1 cellular context compared by ENCODE assay signal in the genomic region with DNA sequence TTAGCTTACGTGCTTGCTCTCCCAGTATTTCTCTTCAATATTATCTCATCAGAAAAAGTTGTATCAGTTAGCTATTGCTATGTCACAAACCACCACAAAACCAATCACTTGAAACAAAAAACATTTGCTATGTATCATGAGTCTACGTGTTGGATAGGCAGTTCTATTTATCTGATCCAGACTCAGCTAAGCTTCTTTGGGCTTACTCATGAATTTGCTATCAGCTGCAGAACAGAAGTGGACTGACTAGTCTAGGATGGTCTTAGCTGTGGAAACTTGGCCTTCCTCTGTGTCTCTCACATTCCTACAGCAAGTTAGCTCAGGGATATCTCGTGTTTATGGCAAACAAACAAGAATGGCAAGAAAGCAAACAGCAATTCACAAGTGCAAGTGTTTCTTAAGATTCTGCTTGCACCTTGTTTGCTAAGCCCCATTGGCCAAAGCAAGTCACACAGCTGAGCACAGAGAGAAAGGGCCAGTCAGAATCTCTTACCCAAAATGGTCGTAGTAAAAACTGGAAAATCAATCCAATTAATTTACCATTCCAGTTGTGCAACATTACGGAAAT.
TF ChIP-seq lines count a peak whose summit lies in the region.

No MANE protein-coding gene starts in this region.

TF ChIP-seq in IMR-90, 13 proteins besides CTCF, POLR2A, EP300 and RAD21:
- TF ChIP-seq ELK1 (IDR thresholded peaks at IDR 0.05; ENCODE audit: borderline replicate concordance, low read depth, low read length), result no peak
- TF ChIP-seq MAFK (IDR thresholded peaks at IDR 0.05; ENCODE audit: low read depth, low read length), result 0 out of 2 replicates have a peak, but pooled peaks have one; percentile 2
- TF ChIP-seq SMC3 (IDR thresholded peaks at IDR 0.05; ENCODE audit: low read depth, low read length), result no peak
- TF ChIP-seq MAZ (IDR thresholded peaks at IDR 0.05; ENCODE audit: borderline replicate concordance, low read depth, low read length), result no peak
- no peak for TF ChIP-seq NFE2L2 (IDR thresholded peaks at IDR 0.05; ENCODE audit: low read depth, low read length)
- no peak for TF ChIP-seq RCOR1 (IDR thresholded peaks at IDR 0.05; ENCODE audit: insufficient replicate concordance, low read length)
TF ChIP-seq in IMR-90: peak in this region for 1.
